In the genomic region with DNA sequence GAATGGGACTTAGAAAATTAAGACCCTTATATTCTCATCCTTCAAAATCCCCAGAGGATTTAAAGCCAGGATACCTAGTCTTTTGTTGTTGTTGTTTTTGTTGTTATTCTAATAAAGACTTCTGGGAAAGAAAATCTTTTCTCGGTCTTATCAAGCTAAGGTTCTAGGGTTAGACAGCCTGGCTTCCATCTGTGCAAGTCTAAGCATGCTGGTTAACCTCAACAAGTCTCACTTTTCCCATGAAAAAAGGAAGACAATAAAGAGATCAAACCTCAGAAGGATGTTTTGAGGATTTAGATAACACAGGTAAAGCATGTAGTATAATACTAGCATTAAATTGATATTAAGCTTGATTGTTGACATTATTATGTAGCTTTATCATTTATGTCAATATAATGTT, we compare ENCODE assay signal across 1 cellular context.
TF ChIP-seq lines count a peak whose summit lies in the region.

No MANE protein-coding gene starts in this region.

TF ChIP-seq in IMR-90, 13 proteins besides CTCF, POLR2A, EP300 and RAD21 (continued from another document):
- TF ChIP-seq NFE2L2 (IDR thresholded peaks at IDR 0.05; ENCODE audit: low read depth, low read length) (no peak), BHLHE40 (IDR thresholded peaks at IDR 0.05; ENCODE audit: low read depth, low read length) (no peak), CEBPB (IDR thresholded peaks at IDR 0.05; ENCODE audit: low read depth, low read length) (no peak), RFX5 (IDR thresholded peaks at IDR 0.05; ENCODE audit: low read depth, low read length) (no peak), MXI1 (IDR thresholded peaks at IDR 0.05; ENCODE audit: borderline replicate concordance, low read depth, low read length) (no peak), FOS (IDR thresholded peaks at IDR 0.05; ENCODE audit: low read depth, low read length) (no peak), MAZ (IDR thresholded peaks at IDR 0.05; ENCODE audit: borderline replicate concordance, low read depth, low read length) (no peak), MAFK (IDR thresholded peaks at IDR 0.05; ENCODE audit: low read depth, low read length) (no peak)
- TF ChIP-seq, protein P1, sequence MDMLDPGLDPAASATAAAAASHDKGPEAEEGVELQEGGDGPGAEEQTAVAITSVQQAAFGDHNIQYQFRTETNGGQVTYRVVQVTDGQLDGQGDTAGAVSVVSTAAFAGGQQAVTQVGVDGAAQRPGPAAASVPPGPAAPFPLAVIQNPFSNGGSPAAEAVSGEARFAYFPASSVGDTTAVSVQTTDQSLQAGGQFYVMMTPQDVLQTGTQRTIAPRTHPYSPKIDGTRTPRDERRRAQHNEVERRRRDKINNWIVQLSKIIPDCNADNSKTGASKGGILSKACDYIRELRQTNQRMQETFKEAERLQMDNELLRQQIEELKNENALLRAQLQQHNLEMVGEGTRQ (IDR thresholded peaks at IDR 0.05; ENCODE audit: low read depth, low read length), result no peak
